ENCODE assay signal across 3 cellular contexts in the genomic region with DNA sequence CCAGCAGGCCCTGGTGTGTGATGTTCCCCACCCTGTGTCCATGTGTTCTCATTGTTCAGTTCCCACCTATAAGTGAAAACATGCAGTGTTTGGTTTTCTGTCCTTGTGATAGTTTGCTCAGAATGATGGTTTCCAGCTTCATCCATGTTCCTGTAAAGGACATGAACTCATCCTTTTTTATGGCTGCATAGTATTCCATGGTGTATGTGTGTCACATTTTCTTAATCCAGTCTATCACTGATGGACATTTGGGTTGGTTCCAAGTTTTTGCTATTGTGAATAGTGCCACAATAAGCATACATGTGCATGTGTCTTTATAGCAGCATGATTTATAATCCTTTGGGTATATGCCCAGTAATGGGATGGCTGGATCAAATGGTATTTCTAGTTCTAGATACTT.
DNase-seq lines count a peak whose midpoint lies in the region; ATAC-seq, FAIRE-seq and TF ChIP-seq lines count a peak whose summit lies in the region.
"Not testable (repeated sequence)": the region's sequence is repeated elsewhere in the genome, so short reads cannot be mapped to it uniquely, and the experiment has no call there.

No MANE protein-coding gene starts in this region.

- H3K4me1 Mint-ChIP-seq in activated CD4-positive, alpha-beta T cell treated with anti-CD3 and anti-CD28 coated beads, Interleukin-2, amount 10 ng/mL, durations not matched to agents 24 days and 14 days = not testable (repeated sequence)

- H3K4me3 Mint-ChIP-seq in activated CD4-positive, alpha-beta T cell treated with anti-CD3 and anti-CD28 coated beads, Interleukin-2, amount 10 ng/mL, durations not matched to agents 24 days and 14 days = not testable (repeated sequence)

- not testable (repeated sequence) for H4K20me1 ChIP-seq in K562 (replicated peaks; ENCODE audit: control insufficient read depth, insufficient read depth, low read length)

- POLR2A ChIA-PET in HEK293 (lab: Yijun Ruan, JAX); K562 (lab: Yijun Ruan, JAX): not testable (repeated sequence)

- TF ChIP-seq POLR2A in K562 (conservative IDR thresholded peaks at IDR 0.05) = not testable (repeated sequence)

- H3K79me2 ChIP-seq in K562 (ENCODE audit: control insufficient read depth, insufficient read depth, low read length) = not testable (repeated sequence)

- H3K27ac Mint-ChIP-seq in activated CD4-positive, alpha-beta T cell treated with anti-CD3 and anti-CD28 coated beads, Interleukin-2, amount 10 ng/mL, durations not matched to agents 24 days and 14 days = not testable (repeated sequence)

- BruUV-seq in K562 (replicated peaks; lab: Mats Ljungman, UMichigan) = not testable (repeated sequence)

- CTCF ChIA-PET in HEK293 (lab: Yijun Ruan, JAX) = interaction anchor here (1.0 kb wide), 1 partner anchor 8 kb away, joined by 5 read pairs; no protein-coding TSS in a partner anchor
- CTCF ChIA-PET in K562 (lab: Yijun Ruan, JAX; ENCODE audit: low intra/inter-chr PET ratio) = not testable (repeated sequence)

- FAIRE-seq in K562 (lab: Jason Lieb, UNC) = not testable (repeated sequence)

- peak; percentile 2 for DNase-seq in activated CD4-positive, alpha-beta T cell treated with anti-CD3 and anti-CD28 coated beads, Interleukin-2, amount 10 ng/mL, durations not matched to agents 24 days and 14 days
- not testable (repeated sequence) for DNase-seq in K562 (ENCODE audit: extremely low read depth in 1 of 4, low spot score in 3 of 4)

- not testable (repeated sequence) for ATAC-seq in K562

- in situ Hi-C loops in K562 (cut with MboI) = loop anchor here (25.0 kb wide), 1 partner anchor 417 kb away; no protein-coding TSS in a partner anchor

- H3K27ac ChIP-seq in HEK293 (ENCODE audit: extremely low read depth, low read depth, low read length); K562 (ENCODE audit: extremely low read depth, low read depth, low read length): not testable (repeated sequence)

- H3K4me2 ChIP-seq in K562 (ENCODE audit: insufficient read depth, low read length) = not testable (repeated sequence)

- not testable (repeated sequence) for H3K9me3 Mint-ChIP-seq in activated CD4-positive, alpha-beta T cell treated with anti-CD3 and anti-CD28 coated beads, Interleukin-2, amount 10 ng/mL, durations not matched to agents 24 days and 14 days

- not testable (repeated sequence) for TF ChIP-seq EP300 in K562 (IDR thresholded peaks at IDR 0.05; ENCODE audit: low read length)

- not testable (repeated sequence) for H2AFZ ChIP-seq in K562 (ENCODE audit: low read depth, low read length)

- not testable (repeated sequence) for H3K4me1 ChIP-seq in HEK293 (ENCODE audit: control insufficient read depth, insufficient read depth, low read length)
- H3K4me1 ChIP-seq in K562 (replicated peaks in 1 of 2; ENCODE audit: control insufficient read depth in 2 of 2, insufficient read depth in 2 of 2, low read length in 2 of 2) = peaks cover 0 to 16% of the 10 kb centered on the region in 2 experiments; a peak in 2 of 5 replicates

- not testable (repeated sequence) for H3K9ac ChIP-seq in K562 (ENCODE audit: insufficient read depth in 1 of 2, low read depth in 2 of 2, low read length in 2 of 2)

- not testable (repeated sequence) for H3K27me3 Mint-ChIP-seq in activated CD4-positive, alpha-beta T cell treated with anti-CD3 and anti-CD28 coated beads, Interleukin-2, amount 10 ng/mL, durations not matched to agents 24 days and 14 days

- not testable (repeated sequence) for H3K27me3 ChIP-seq in K562 (ENCODE audit: control insufficient read depth in 2 of 2, insufficient read depth in 2 of 2, low read length in 2 of 2)

- not testable (repeated sequence) for H3K36me3 ChIP-seq in HEK293 (ENCODE audit: control insufficient read depth in 2 of 2, insufficient read depth in 1 of 2, low read length in 2 of 2); K562 (ENCODE audit: control insufficient read depth, insufficient read depth, low read length)

- H3K9me3 ChIP-seq in HEK293 (ENCODE audit: control insufficient read depth, insufficient read depth, low read depth, low read length); K562 (replicated peaks; ENCODE audit: control insufficient read depth, insufficient read depth, low read depth, low read length): not testable (repeated sequence)

- H3K4me3 ChIP-seq in HEK293 (ENCODE audit: low read depth, low read length); K562: not testable (repeated sequence)

- not testable (repeated sequence) for H3K36me3 Mint-ChIP-seq in activated CD4-positive, alpha-beta T cell treated with anti-CD3 and anti-CD28 coated beads, Interleukin-2, amount 10 ng/mL, durations not matched to agents 24 days and 14 days (ENCODE audit: low read depth)

- TF ChIP-seq RAD21 in K562 (CRISPR knock-in tag; conservative IDR thresholded peaks at IDR 0.05 in 1 of 2, IDR thresholded peaks at IDR 0.05 in 1 of 2) = not testable (repeated sequence)

- TF ChIP-seq CTCF in HEK293 (tag by site-specific recombination; IDR thresholded peaks at IDR 0.05); K562 (IDR thresholded peaks at IDR 0.05 in 2 of 3, conservative IDR thresholded peaks at IDR 0.05 in 1 of 3; ENCODE audit: insufficient read depth in 2 of 3, low read depth in 1 of 3, low read length in 3 of 3): not testable (repeated sequence)

- intact Hi-C loops in activated CD4-positive, alpha-beta T cell treated with anti-CD3 and anti-CD28 coated beads, Interleukin-2, amount 10 ng/mL, durations not matched to agents 24 days and 14 days (cut with micrococcal nuclease) = not testable (repeated sequence)
- intact Hi-C loops in K562 (cut with micrococcal nuclease) = loop anchor here (10.0 kb wide), 1 partner anchor 414 kb away; no protein-coding TSS in a partner anchor

- H3K9me1 ChIP-seq in K562 (ENCODE audit: control insufficient read depth, insufficient read depth, low read length) = not testable (repeated sequence)

TF ChIP-seq in HEK293, 187 proteins besides CTCF, POLR2A, EP300 and RAD21:
- peak; percentile 71 for TF ChIP-seq ZNF146 (tag by site-specific recombination; IDR thresholded peaks at IDR 0.05)
TF ChIP-seq in HEK293: peak in this region for 1; not testable (repeated sequence) for 186.

TF ChIP-seq in K562, 482 proteins besides CTCF, POLR2A, EP300 and RAD21:
- TF ChIP-seq ZNF146 (CRISPR knock-in tag; IDR thresholded peaks at IDR 0.05; ENCODE audit: unreplicated experiment) = peak; percentile 60
- peak; percentile 26; the same call in 1 of the 2 replicates for TF ChIP-seq BCOR (IDR thresholded peaks at IDR 0.05)
